In genomic region chr15:41829959-41830646, GRCh38 we compare ENCODE assay signal across 18 cellular contexts. TPM values are rescaled to one million over a fixed set of nuclear protein-coding genes. Genes with fewer than 3 reads are reported as not detected.
DNase-seq lines count a peak whose midpoint lies in the region; ATAC-seq and TF ChIP-seq lines count a peak whose summit lies in the region.
"Had no signal": no experiment of that assay in that cellular context is flagged by ENCODE, and none has a peak within 500 bp of the region (broad histone marks: within the 10 kb centered on the region; RNA-seq: fewer than 3 reads in every experiment).

No MANE protein-coding gene starts in this region.

- H3K4me3 ChIP-seq in BLaER1 (no peak overlapping the region), esophagus squamous epithelium (no peak overlapping the region)
- H3K4me3 ChIP-seq in BLaER1 treated with 17β-estradiol and CSF1 and Interleukin-3, amounts not matched to agents 10 nM and 100 nM, result no peak overlapping the region
- H3K4me3 ChIP-seq: SJSA1 had no signal

- no peak for ATAC-seq in GM21367 (IDR thresholded peaks at IDR 0.05; ENCODE audit: unreplicated experiment)
- ATAC-seq: HCT116 had no signal

- H3K27ac ChIP-seq in BLaER1, result no peak overlapping the region
- H3K27ac ChIP-seq in BLaER1 treated with 17β-estradiol and CSF1 and Interleukin-3, amounts not matched to agents 10 nM and 100 nM, result peak overlapping the region in 3 of 11 experiments; percentile 71 to 79 (median 79); a peak in 2 of 22 replicates
- H3K27ac ChIP-seq in VCaP, result peak overlapping the region; percentile 94; the same call in 1 of the 2 replicates
- peak overlapping the region; percentile 3 to 97 (median 92) for H3K27ac ChIP-seq in esophagus squamous epithelium
- H3K27ac ChIP-seq: HL-60, SJSA1 had no signal

- TF ChIP-seq CTCF in VCaP (conservative IDR thresholded peaks at IDR 0.05) (no peak), esophagus squamous epithelium (IDR thresholded peaks at IDR 0.05) (no peak)

- peaks cover 29% of the 10 kb centered on the region for H3K36me3 ChIP-seq in BLaER1
- H3K36me3 ChIP-seq in BLaER1 treated with 17β-estradiol and CSF1 and Interleukin-3, amounts not matched to agents 10 nM and 100 nM, result peaks cover 2 to 34% (median 9%) of the 10 kb centered on the region in 11 experiments; a peak in 15 of 22 replicates
- H3K36me3 ChIP-seq in esophagus squamous epithelium, result peaks cover 0 to 45% (median 7%) of the 10 kb centered on the region in 3 donors

- intact Hi-C loops in esophagus squamous epithelium (cut with DNase I), result no loop called here

- no peaks in the 10 kb centered on the region for H3K9me3 ChIP-seq in BLaER1
- no peaks in the 10 kb centered on the region for H3K9me3 ChIP-seq in BLaER1 treated with 17β-estradiol and CSF1 and Interleukin-3, amounts not matched to agents 10 nM and 100 nM (replicated peaks in 1 of 11)
- H3K9me3 ChIP-seq in esophagus squamous epithelium, result no peaks in the 10 kb centered on the region
- H3K9me3 ChIP-seq: SJSA1 had no signal

- H4K20me1 ChIP-seq in BLaER1, result peaks cover 47% of the 10 kb centered on the region
- peaks cover 9 to 71% (median 23%) of the 10 kb centered on the region in 11 experiments; a peak in 16 of 22 replicates for H4K20me1 ChIP-seq in BLaER1 treated with 17β-estradiol and CSF1 and Interleukin-3, amounts not matched to agents 10 nM and 100 nM

- DNase-seq in esophagus squamous epithelium (lab: John Stamatoyannopoulos, UW), result no peak
- DNase-seq in central memory CD4-positive, alpha-beta T cell, result no peak
- DNase-seq in glomerular visceral epithelial cell (ENCODE audit: extremely low spot score), result no peak
- DNase-seq: DND-41, KBM-7, NCI-H1436, NCI-H2029, NCI-H2171 treated with DMSO at 0.1 percent for 48 hours, NCI-H446 treated with DMSO at 0.1 percent for 48 hours, NCI-H748 treated with DMSO at 0.1 percent for 48 hours, OCI-M1 had no signal

- H3K4me1 ChIP-seq in BLaER1, result peaks cover 73% of the 10 kb centered on the region
- H3K4me1 ChIP-seq in BLaER1 treated with 17β-estradiol and CSF1 and Interleukin-3, amounts not matched to agents 10 nM and 100 nM, result peaks cover 44 to 75% (median 73%) of the 10 kb centered on the region in 10 experiments
- H3K4me1 ChIP-seq in esophagus squamous epithelium, result peaks cover 31 to 83% (median 53%) of the 10 kb centered on the region in 3 donors

- TF ChIP-seq POLR2A in esophagus squamous epithelium (IDR thresholded peaks at IDR 0.05), result no peak

- H3K4me2 ChIP-seq in BLaER1, result peak overlapping the region; percentile 100
- H3K4me2 ChIP-seq in BLaER1 treated with 17β-estradiol and CSF1 and Interleukin-3, amounts not matched to agents 10 nM and 100 nM, result peak overlapping the region in 10 of 11 experiments; percentile 83 to 100 (median 97); a peak in 19 of 22 replicates

- H3K9ac ChIP-seq in BLaER1, result no peak overlapping the region
- no peak overlapping the region for H3K9ac ChIP-seq in BLaER1 treated with 17β-estradiol and CSF1 and Interleukin-3, amounts not matched to agents 10 nM and 100 nM

- H3K27me3 ChIP-seq in BLaER1 (peaks cover 5% of the 10 kb centered on the region; the same call in 1 of the 2 replicates), esophagus squamous epithelium (no peaks in the 10 kb centered on the region)
- H3K27me3 ChIP-seq in BLaER1 treated with 17β-estradiol and CSF1 and Interleukin-3, amounts not matched to agents 10 nM and 100 nM, result peaks cover 0 to 13% (median 8%) of the 10 kb centered on the region in 11 experiments; a peak in 10 of 22 replicates
- H3K27me3 ChIP-seq: SJSA1 had no signal

- 73% methylated on average over 6 of the region's 13 CpGs; no CpG with 5 or more reads in 1 of the 2 donors for WGBS in esophagus squamous epithelium, 2 donors

RNA-seq across cellular contexts. Expression of gene JMJD7, which starts 2.2 kb away (rescaled TPM):
- 10 to 100 TPM; 20.4 to 36.9 (median 30.5) TPM for total RNA-seq in esophagus squamous epithelium

RNA-seq across cellular contexts. Expression of gene PLA2G4B, which starts 8.5 kb away (rescaled TPM):
- total RNA-seq in esophagus squamous epithelium, result 10 to 100 TPM; 26.5 to 58.9 (median 39.7) TPM

RNA-seq across cellular contexts. Expression of gene MAPKBP1, which starts 55.8 kb away (rescaled TPM):
- total RNA-seq in esophagus squamous epithelium, result 10 to 100 TPM; 18.4 to 37.6 (median 29.8) TPM
